15 cellular contexts compared by ENCODE assay signal in genomic region chr2:207786956-207787516, GRCh38.
"Had no signal": no experiment of that assay in that cellular context is flagged by ENCODE, and none has a peak within 500 bp of the region (broad histone marks: within the 10 kb centered on the region; RNA-seq: fewer than 3 reads in every experiment).

No MANE protein-coding gene starts in this region.

- ATAC-seq: gastrocnemius medialis; heart right ventricle; right cardiac atrium; stimulated activated naive CD8-positive, alpha-beta T cell treated with anti-CD3 and anti-CD28 coated beads, Interleukin-15, Interleukin-2, amounts not matched to agents 100 U/mL and 50 U/mL, for 24 hours had no signal

- H3K27ac Mint-ChIP-seq: activated naive CD4-positive, alpha-beta T cell treated with anti-CD3 and anti-CD28 coated beads, Interleukin-2, amount 10 ng/mL, durations not matched to agents 7 days and 5 days; activated T-helper 2 cell treated with anti-CD3 and anti-CD28 coated beads, Interferon-gamma antibody, Interleukin-2, Interleukin-4, amounts not matched to agents 10 μg/mL and 5 μg/mL and 100 μg/mL, durations not matched to agents 14 hours and 24 hours and 36 hours; mesothelial cell of epicardium; nephron progenitor cell; progenitor cell of endocrine pancreas; type B pancreatic cell had no signal

- H3K4me1 Mint-ChIP-seq: activated naive CD4-positive, alpha-beta T cell treated with anti-CD3 and anti-CD28 coated beads, Interleukin-2, amount 10 ng/mL, durations not matched to agents 7 days and 5 days had no signal

- H3K27ac ChIP-seq: epithelial cell of prostate, gastrocnemius medialis had no signal

- H3K36me3 ChIP-seq: gastrocnemius medialis, heart right ventricle had no signal

- H3K4me3 ChIP-seq: gastrocnemius medialis, lung had no signal

- H3K36me3 Mint-ChIP-seq: activated naive CD4-positive, alpha-beta T cell treated with anti-CD3 and anti-CD28 coated beads, Interleukin-2, amount 10 ng/mL, durations not matched to agents 7 days and 5 days; mesothelial cell of epicardium; type B pancreatic cell had no signal

- H3K9me3 ChIP-seq: gastrocnemius medialis, heart right ventricle had no signal

- H3K4me1 ChIP-seq: gastrocnemius medialis had no signal

- H3K27me3 ChIP-seq: gastrocnemius medialis, heart right ventricle had no signal

- DNase-seq: activated CD4-positive, alpha-beta T cell treated with anti-CD3 and anti-CD28 coated beads, Interleukin-2, amount 50 U/mL, for 4 hours; activated CD4-positive, CD25-positive, alpha-beta regulatory T cell treated with anti-CD3 and anti-CD28 coated beads, Interleukin-2, amount 50 U/mL, for 72 hours; activated naive CD4-positive, alpha-beta T cell treated with anti-CD3 and anti-CD28 coated beads, Interleukin-2, amount 10 ng/mL, durations not matched to agents 7 days and 5 days; gastrocnemius medialis; heart right ventricle; nephron progenitor cell; occipital lobe; stimulated activated naive CD8-positive, alpha-beta T cell treated with anti-CD3 and anti-CD28 coated beads, Interleukin-15, Interleukin-2, amounts not matched to agents 100 U/mL and 50 U/mL, for 24 hours had no signal

- H3K27me3 Mint-ChIP-seq: progenitor cell of endocrine pancreas, type B pancreatic cell had no signal

- H3K4me3 Mint-ChIP-seq: activated naive CD4-positive, alpha-beta T cell treated with anti-CD3 and anti-CD28 coated beads, Interleukin-2, amount 10 ng/mL, durations not matched to agents 7 days and 5 days; mesothelial cell of epicardium; nephron progenitor cell; type B pancreatic cell had no signal

- H3K9me3 Mint-ChIP-seq: activated naive CD4-positive, alpha-beta T cell treated with anti-CD3 and anti-CD28 coated beads, Interleukin-2, amount 10 ng/mL, durations not matched to agents 7 days and 5 days; activated T-helper 2 cell treated with anti-CD3 and anti-CD28 coated beads, Interferon-gamma antibody, Interleukin-2, Interleukin-4, amounts not matched to agents 10 μg/mL and 5 μg/mL and 100 μg/mL, durations not matched to agents 14 hours and 24 hours and 36 hours; mesothelial cell of epicardium; nephron progenitor cell; type B pancreatic cell had no signal
